ENCODE assay signal across 1 cellular context in genomic region chr1:21946836-21947587, GRCh38.
TF ChIP-seq lines count a peak whose summit lies in the region.

No MANE protein-coding gene starts in this region.

TF ChIP-seq in HepG2, 621 proteins besides CTCF, POLR2A, EP300 and RAD21 (continued from another document and continues in another):
- TF ChIP-seq NCOR1 (IDR thresholded peaks at IDR 0.05; ENCODE audit: borderline replicate concordance, low read length): no peak
- no peak for TF ChIP-seq ZIK1 (CRISPR knock-in tag; IDR thresholded peaks at IDR 0.05; ENCODE audit: borderline replicate concordance, low read depth)
- TF ChIP-seq ZBTB34 (CRISPR knock-in tag; IDR thresholded peaks at IDR 0.05): no peak
- TF ChIP-seq ZNF841 (CRISPR knock-in tag; IDR thresholded peaks at IDR 0.05; ENCODE audit: borderline replicate concordance): no peak
- TF ChIP-seq ZNF160 (CRISPR knock-in tag; IDR thresholded peaks at IDR 0.05): no peak; the same call in 1 of the 2 replicates
- no peak for TF ChIP-seq SIX1 (CRISPR knock-in tag; IDR thresholded peaks at IDR 0.05; ENCODE audit: borderline replicate concordance)
- peak; percentile 85; the same call in 1 of the 2 replicates for TF ChIP-seq TBX2 (CRISPR knock-in tag; IDR thresholded peaks at IDR 0.05; ENCODE audit: borderline replicate concordance)
- TF ChIP-seq, protein P1, sequence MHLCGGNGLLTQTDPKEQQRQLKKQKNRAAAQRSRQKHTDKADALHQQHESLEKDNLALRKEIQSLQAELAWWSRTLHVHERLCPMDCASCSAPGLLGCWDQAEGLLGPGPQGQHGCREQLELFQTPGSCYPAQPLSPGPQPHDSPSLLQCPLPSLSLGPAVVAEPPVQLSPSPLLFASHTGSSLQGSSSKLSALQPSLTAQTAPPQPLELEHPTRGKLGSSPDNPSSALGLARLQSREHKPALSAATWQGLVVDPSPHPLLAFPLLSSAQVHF (CRISPR knock-in tag; IDR thresholded peaks at IDR 0.05): no peak
- no peak for TF ChIP-seq ATF7 (IDR thresholded peaks at IDR 0.05)
- TF ChIP-seq ATF7 (CRISPR knock-in tag; IDR thresholded peaks at IDR 0.05): no peak
- TF ChIP-seq PATZ1 (CRISPR knock-in tag; IDR thresholded peaks at IDR 0.05): 0 out of 2 replicates have a peak, but pooled peaks have one; percentile 17
- 0 out of 2 replicates have a peak, but pooled peaks have one; percentile 31 for TF ChIP-seq ZNF770 (CRISPR knock-in tag; IDR thresholded peaks at IDR 0.05)
- TF ChIP-seq MTERF4 (CRISPR knock-in tag; IDR thresholded peaks at IDR 0.05): no peak
- no peak for TF ChIP-seq PHB2 (IDR thresholded peaks at IDR 0.05; ENCODE audit: partially characterized antibody)
- peak; percentile 96 for TF ChIP-seq MAX (IDR thresholded peaks at IDR 0.05)
- no peak for TF ChIP-seq JUND (CRISPR knock-in tag; IDR thresholded peaks at IDR 0.05)
- TF ChIP-seq ZNF224 (CRISPR knock-in tag; IDR thresholded peaks at IDR 0.05): no peak
- TF ChIP-seq, protein P2, sequence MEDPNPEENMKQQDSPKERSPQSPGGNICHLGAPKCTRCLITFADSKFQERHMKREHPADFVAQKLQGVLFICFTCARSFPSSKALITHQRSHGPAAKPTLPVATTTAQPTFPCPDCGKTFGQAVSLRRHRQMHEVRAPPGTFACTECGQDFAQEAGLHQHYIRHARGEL (CRISPR knock-in tag; IDR thresholded peaks at IDR 0.05): no peak
- no peak for TF ChIP-seq CSRNP1 (CRISPR knock-in tag; IDR thresholded peaks at IDR 0.05)
- no peak for TF ChIP-seq ZNF660 (CRISPR knock-in tag; IDR thresholded peaks at IDR 0.05; ENCODE audit: borderline replicate concordance, low read depth)
- TF ChIP-seq PBX2 (CRISPR knock-in tag; IDR thresholded peaks at IDR 0.05): no peak
- TF ChIP-seq, protein P3, sequence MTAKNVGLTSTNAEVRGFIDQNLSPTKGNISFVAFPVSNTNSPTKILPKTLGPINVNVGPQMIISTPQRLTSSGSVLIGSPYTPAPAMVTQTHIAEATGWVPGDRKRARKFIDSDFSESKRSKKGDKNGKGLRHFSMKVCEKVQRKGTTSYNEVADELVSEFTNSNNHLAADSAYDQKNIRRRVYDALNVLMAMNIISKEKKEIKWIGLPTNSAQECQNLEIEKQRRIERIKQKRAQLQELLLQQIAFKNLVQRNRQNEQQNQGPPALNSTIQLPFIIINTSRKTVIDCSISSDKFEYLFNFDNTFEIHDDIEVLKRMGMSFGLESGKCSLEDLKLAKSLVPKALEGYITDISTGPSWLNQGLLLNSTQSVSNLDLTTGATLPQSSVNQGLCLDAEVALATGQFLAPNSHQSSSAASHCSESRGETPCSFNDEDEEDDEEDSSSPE (CRISPR knock-in tag; IDR thresholded peaks at IDR 0.05): no peak
- TF ChIP-seq ZNF577 (CRISPR knock-in tag; IDR thresholded peaks at IDR 0.05; ENCODE audit: borderline replicate concordance, low read depth): no peak
- TF ChIP-seq, protein P4, sequence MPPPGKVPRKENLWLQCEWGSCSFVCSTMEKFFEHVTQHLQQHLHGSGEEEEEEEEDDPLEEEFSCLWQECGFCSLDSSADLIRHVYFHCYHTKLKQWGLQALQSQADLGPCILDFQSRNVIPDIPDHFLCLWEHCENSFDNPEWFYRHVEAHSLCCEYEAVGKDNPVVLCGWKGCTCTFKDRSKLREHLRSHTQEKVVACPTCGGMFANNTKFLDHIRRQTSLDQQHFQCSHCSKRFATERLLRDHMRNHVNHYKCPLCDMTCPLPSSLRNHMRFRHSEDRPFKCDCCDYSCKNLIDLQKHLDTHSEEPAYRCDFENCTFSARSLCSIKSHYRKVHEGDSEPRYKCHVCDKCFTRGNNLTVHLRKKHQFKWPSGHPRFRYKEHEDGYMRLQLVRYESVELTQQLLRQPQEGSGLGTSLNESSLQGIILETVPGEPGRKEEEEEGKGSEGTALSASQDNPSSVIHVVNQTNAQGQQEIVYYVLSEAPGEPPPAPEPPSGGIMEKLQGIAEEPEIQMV (CRISPR knock-in tag; IDR thresholded peaks at IDR 0.05; ENCODE audit: low read depth): peak; percentile 61; the same call in 1 of the 2 replicates
- no peak; the same call in 1 of the 2 replicates for TF ChIP-seq CEBPG (CRISPR knock-in tag; IDR thresholded peaks at IDR 0.05)
- no peak for TF ChIP-seq SRSF1 (optimal IDR thresholded peaks at IDR 0.05; ENCODE audit: low read depth, low read length)
- no peak for TF ChIP-seq MAF1 (CRISPR knock-in tag; IDR thresholded peaks at IDR 0.05; ENCODE audit: borderline replicate concordance)
- peak; percentile 77; the same call in 1 of the 2 replicates for TF ChIP-seq ZNF670 (CRISPR knock-in tag; IDR thresholded peaks at IDR 0.05; ENCODE audit: borderline replicate concordance)
- TF ChIP-seq, protein P5, sequence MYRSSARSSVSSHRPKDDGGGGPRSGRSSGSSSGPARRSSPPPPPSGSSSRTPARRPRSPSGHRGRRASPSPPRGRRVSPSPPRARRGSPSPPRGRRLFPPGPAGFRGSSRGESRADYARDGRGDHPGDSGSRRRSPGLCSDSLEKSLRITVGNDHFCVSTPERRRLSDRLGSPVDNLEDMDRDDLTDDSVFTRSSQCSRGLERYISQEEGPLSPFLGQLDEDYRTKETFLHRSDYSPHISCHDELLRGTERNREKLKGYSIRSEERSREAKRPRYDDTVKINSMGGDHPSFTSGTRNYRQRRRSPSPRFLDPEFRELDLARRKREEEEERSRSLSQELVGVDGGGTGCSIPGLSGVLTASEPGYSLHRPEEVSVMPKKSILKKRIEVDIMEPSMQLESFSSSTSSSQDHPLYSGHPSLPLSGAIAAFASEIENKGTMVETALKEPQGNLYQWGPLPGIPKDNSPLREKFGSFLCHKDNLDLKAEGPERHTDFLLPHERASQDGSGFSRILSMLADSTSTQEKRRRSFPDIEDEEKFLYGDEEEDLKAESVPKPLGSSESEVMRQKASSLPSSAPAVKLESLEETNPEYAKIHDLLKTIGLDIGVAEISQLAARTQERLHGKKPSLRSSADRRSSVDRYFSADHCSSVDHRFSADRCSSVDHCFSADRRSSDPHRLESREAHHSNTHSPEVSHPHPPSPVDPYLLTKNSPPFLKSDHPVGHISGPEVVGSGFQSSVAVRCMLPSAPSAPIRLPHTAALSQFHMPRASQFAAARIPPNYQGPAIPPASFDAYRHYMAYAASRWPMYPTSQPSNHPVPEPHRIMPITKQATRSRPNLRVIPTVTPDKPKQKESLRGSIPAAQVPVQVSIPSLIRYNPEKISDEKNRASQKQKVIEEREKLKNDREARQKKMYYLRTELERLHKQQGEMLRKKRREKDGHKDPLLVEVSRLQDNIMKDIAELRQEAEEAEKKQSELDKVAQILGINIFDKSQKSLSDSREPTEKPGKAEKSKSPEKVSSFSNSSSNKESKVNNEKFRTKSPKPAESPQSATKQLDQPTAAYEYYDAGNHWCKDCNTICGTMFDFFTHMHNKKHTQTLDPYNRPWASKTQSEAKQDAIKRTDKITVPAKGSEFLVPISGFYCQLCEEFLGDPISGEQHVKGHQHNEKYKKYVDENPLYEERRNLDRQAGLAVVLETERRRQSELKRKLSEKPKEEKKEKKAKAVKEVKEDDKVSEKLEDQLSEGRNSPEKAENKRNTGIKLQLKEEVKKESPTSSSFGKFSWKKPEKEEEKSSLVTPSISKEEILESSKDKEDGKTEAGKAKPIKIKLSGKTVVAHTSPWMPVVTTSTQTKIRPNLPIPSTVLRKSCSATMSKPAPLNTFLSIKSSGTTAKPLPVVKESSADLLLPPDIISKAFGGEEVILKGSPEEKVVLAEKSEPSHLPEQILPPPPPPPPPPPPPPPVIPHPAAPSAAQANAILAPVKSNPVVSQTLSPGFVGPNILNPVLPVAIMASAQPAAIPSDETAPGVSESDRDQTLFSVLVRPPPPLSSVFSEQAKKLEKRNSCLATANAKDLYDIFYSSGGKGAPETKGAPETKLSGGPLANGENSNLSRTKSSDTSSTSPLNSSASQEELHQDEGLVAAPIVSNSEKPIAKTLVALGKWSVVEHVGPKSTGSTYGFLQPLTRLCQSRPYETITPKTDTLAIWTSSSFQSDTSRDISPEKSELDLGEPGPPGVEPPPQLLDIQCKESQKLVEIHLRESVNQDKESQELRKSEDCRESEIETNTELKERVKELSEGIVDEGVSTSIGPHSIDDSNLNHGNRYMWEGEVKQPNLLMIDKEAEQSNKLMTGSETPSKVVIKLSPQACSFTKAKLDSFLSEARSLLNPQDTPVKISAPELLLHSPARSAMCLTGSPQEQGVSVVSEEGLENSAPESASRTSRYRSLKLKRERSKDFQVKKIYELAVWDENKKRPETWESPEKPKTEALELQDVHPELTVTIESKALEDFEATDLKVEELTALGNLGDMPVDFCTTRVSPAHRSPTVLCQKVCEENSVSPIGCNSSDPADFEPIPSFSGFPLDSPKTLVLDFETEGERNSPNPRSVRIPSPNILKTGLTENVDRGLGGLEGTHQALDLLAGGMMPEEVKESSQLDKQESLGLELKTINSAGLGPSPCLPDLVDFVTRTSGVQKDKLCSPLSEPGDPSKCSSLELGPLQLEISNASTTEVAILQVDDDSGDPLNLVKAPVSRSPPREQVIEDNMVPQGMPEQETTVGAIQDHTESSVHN (CRISPR knock-in tag; IDR thresholded peaks at IDR 0.05): 0 out of 2 replicates have a peak, but pooled peaks have one; percentile 35
- no peak for TF ChIP-seq RELA (CRISPR knock-in tag; IDR thresholded peaks at IDR 0.05)
- no peak for TF ChIP-seq ZNF30 (CRISPR knock-in tag; IDR thresholded peaks at IDR 0.05)
- no peak for TF ChIP-seq ZNF382 (CRISPR knock-in tag; IDR thresholded peaks at IDR 0.05; ENCODE audit: borderline replicate concordance)
